In the genomic region with DNA sequence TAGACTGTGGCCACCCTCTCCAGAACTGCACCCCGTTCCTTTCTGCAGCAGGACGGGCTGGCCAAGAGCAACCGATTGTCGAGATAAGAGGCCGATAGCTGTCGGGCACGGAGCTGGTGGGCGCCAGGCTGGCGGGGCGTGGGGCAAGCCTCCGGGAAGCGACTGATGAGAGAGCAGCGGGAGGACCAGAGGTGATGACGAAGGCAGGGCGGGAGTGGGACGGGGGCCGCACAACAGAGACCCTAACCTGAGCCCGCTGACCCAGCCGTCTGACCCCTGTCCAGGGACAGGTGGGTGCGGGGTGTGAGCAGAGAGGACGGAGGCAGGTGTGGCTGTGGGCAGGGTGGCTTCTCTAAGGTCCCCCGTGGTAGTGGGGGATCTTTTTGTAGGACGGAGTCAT, we compare ENCODE assay signal across 9 cellular contexts. TPM values are rescaled to one million over a fixed set of nuclear protein-coding genes. Genes with fewer than 3 reads are reported as not detected.
A peak's percentile ranks its signal among the peaks of the same experiment; 100 is the strongest.
DNase-seq lines count a peak whose midpoint lies in the region; ATAC-seq and TF ChIP-seq lines count a peak whose summit lies in the region.
"Had no signal": no experiment of that assay in that cellular context is flagged by ENCODE, and none has a peak within 500 bp of the region (broad histone marks: within the 10 kb centered on the region; RNA-seq: fewer than 3 reads in every experiment).

No MANE protein-coding gene starts in this region.

- no peaks in the 10 kb centered on the region for H3K9me3 ChIP-seq in GM23248 (ENCODE audit: low read depth)
- H3K9me3 ChIP-seq in Peyer's patch: no peaks in the 10 kb centered on the region
- no peaks in the 10 kb centered on the region for H3K9me3 ChIP-seq in endodermal cell (ENCODE audit: control insufficient read depth, low read length)
- no peaks in the 10 kb centered on the region for H3K9me3 ChIP-seq in skeletal muscle satellite cell (replicated peaks; ENCODE audit: low read length)

- H3K27me3 ChIP-seq in GM23248 (replicated peaks; ENCODE audit: insufficient read depth) (no peaks in the 10 kb centered on the region), Peyer's patch (no peaks in the 10 kb centered on the region), endodermal cell (ENCODE audit: control insufficient read depth, insufficient read depth, low read length, poor library complexity, severe bottlenecking) (no peaks in the 10 kb centered on the region), skeletal muscle satellite cell (ENCODE audit: control insufficient read depth, insufficient read depth, low read length) (peaks cover 12% of the 10 kb centered on the region)

- H3K36me3 ChIP-seq in GM23248 (ENCODE audit: low read depth): no peaks in the 10 kb centered on the region
- no peaks in the 10 kb centered on the region for H3K36me3 ChIP-seq in Peyer's patch
- H3K36me3 ChIP-seq in endodermal cell (ENCODE audit: control insufficient read depth, insufficient read depth, low read length): no peaks in the 10 kb centered on the region
- H3K36me3 ChIP-seq in skeletal muscle satellite cell (ENCODE audit: insufficient read depth, low read length): no peaks in the 10 kb centered on the region

- peaks cover 2% of the 10 kb centered on the region for H3K9me3 Mint-ChIP-seq in endodermal cell

- WGBS in GM23248 (ENCODE audit: low coverage in 1 of 2, low lambda C conversion rate in 2 of 2, missing lambda C conversion rate in 2 of 2), 2 experiments: 43 to 46% methylated on average over 20 to 23 of the region's 23 CpGs
- whole genome bisulfite sequencing in endodermal cell (ENCODE audit: insufficient coverage in 1 of 2, insufficient read length in 1 of 2), 2 experiments: 88 to 97% methylated on average over 17 to 23 of the region's 23 CpGs

- H3K36me3 Mint-ChIP-seq in endodermal cell (ENCODE audit: low read depth): no peaks in the 10 kb centered on the region

- DNase-seq in GM23248 (no peak), Peyer's patch (peak in 1 of 3 donors; percentile 18), endodermal cell (peak; percentile 53), NCI-H526 treated with DMSO at 0.1 percent for 48 hours (lab: John Stamatoyannopoulos, UW) (no peak), NCI-H187 treated with DMSO at 0.1 percent for 48 hours (lab: John Stamatoyannopoulos, UW) (no peak)

- peak overlapping the region; percentile 55 for H3K4me3 Mint-ChIP-seq in endodermal cell

- H3K4me2 ChIP-seq in GM23248 (ENCODE audit: unreplicated experiment) (no peak overlapping the region), skeletal muscle satellite cell (ENCODE audit: low read length) (peak overlapping the region; percentile 95)

- H3K4me1 Mint-ChIP-seq in endodermal cell: no peaks in the 10 kb centered on the region

- peak overlapping the region; percentile 76; the same call in 1 of the 2 replicates for H2AFZ ChIP-seq in GM23248

- no peaks in the 10 kb centered on the region for H3K9me2 ChIP-seq in GM23248 (ENCODE audit: insufficient read depth)

- no peaks in the 10 kb centered on the region for H3K4me1 ChIP-seq in GM23248 (ENCODE audit: insufficient read depth)
- peaks cover 0 to 10% (median 0%) of the 10 kb centered on the region in 4 donors for H3K4me1 ChIP-seq in Peyer's patch
- H3K4me1 ChIP-seq in endodermal cell (ENCODE audit: control insufficient read depth, insufficient read depth, low read length): no peaks in the 10 kb centered on the region
- peaks cover 3% of the 10 kb centered on the region for H3K4me1 ChIP-seq in skeletal muscle satellite cell (ENCODE audit: control insufficient read depth, insufficient read depth, low read length)

- H3K27ac Mint-ChIP-seq in endodermal cell: no peak overlapping the region

- no peak for ATAC-seq in GM18861 (IDR thresholded peaks at IDR 0.05; ENCODE audit: unreplicated experiment)

- H3K9ac ChIP-seq in GM23248 (no peak overlapping the region), endodermal cell (ENCODE audit: extremely low read depth, low read length, poor library complexity, severe bottlenecking) (no peak overlapping the region), skeletal muscle satellite cell (ENCODE audit: low read depth, low read length) (no peak overlapping the region)

- no peaks in the 10 kb centered on the region for H4K20me1 ChIP-seq in GM23248 (ENCODE audit: insufficient read depth)

- in situ Hi-C loops in GM23248 (cut with MboI): no loop called here

- TF ChIP-seq POLR2A in Peyer's patch (IDR thresholded peaks at IDR 0.05): no peak

- 0 out of 2 replicates have a peak, but pooled peaks cover 3% of the 10 kb centered on the region for H3F3A ChIP-seq in GM23248 (ENCODE audit: insufficient read depth)

- H3K4me3 ChIP-seq in GM23248 (no peak overlapping the region), Peyer's patch (peak overlapping the region; percentile 52 to 69 (median 60)), endodermal cell (ENCODE audit: low read length) (no peak overlapping the region), skeletal muscle satellite cell (ENCODE audit: low read length) (no peak overlapping the region)

- TF ChIP-seq CTCF in Peyer's patch (IDR thresholded peaks at IDR 0.05): no peak
- TF ChIP-seq CTCF in endodermal cell (conservative IDR thresholded peaks at IDR 0.05): no peak

- H3K27ac ChIP-seq in GM23248 (no peak overlapping the region), Peyer's patch (peak overlapping the region; percentile 79 to 91 (median 88)), endodermal cell (ENCODE audit: low read depth, low read length) (peak overlapping the region; percentile 87)
- H3K27ac ChIP-seq: epithelial cell of prostate had no signal

- H3K27me3 Mint-ChIP-seq in endodermal cell (ENCODE audit: insufficient read depth): peaks cover 30% of the 10 kb centered on the region

- H3K79me2 ChIP-seq in GM23248 (ENCODE audit: insufficient read depth): no peaks in the 10 kb centered on the region

RNA-seq across cellular contexts. Expression of gene BRSK2, which starts 7.3 kb away (rescaled TPM):
- total RNA-seq in GM23248 (2014; rRNA removed; shearing (Covaris generic)): 0.11 and 0.13 TPM in 2 replicates
- not detected in 2 replicates for polyA plus RNA-seq in GM23248 (2016; fragmentation: Nextera tagmentation; extraction: Ambion mirVana)
- total RNA-seq in Peyer's patch (1 to 10 TPM in 1 of 4 donors, under 1 TPM in 2, not detected in 1; 0.35 to 6.4 (median 0.40) TPM), endodermal cell (10 to 100 TPM in 1 of 2 donors, 1 to 10 TPM in 1; 9.4 to 10.3 TPM)
- polyA plus RNA-seq in endodermal cell (2013, experiment 1 of 2): 43.7 TPM
- 37.6 TPM for polyA plus RNA-seq in endodermal cell (2013, experiment 2 of 2)
- total RNA-seq in skeletal muscle satellite cell (2012; rRNA removed): not detected in 2 replicates
- polyA plus RNA-seq: liver had no signal

Comparison
In these comparisons a context has a peak if more than half of its experiments do, and no peak if none do; other contexts are left out.
1. H3K4me3 ChIP-seq: peak in Peyer's patch (4 of 4); none in GM23248 (single experiment), endodermal cell (single experiment) and skeletal muscle satellite cell (single experiment).